8 cellular contexts compared by ENCODE assay signal in the genomic region with DNA sequence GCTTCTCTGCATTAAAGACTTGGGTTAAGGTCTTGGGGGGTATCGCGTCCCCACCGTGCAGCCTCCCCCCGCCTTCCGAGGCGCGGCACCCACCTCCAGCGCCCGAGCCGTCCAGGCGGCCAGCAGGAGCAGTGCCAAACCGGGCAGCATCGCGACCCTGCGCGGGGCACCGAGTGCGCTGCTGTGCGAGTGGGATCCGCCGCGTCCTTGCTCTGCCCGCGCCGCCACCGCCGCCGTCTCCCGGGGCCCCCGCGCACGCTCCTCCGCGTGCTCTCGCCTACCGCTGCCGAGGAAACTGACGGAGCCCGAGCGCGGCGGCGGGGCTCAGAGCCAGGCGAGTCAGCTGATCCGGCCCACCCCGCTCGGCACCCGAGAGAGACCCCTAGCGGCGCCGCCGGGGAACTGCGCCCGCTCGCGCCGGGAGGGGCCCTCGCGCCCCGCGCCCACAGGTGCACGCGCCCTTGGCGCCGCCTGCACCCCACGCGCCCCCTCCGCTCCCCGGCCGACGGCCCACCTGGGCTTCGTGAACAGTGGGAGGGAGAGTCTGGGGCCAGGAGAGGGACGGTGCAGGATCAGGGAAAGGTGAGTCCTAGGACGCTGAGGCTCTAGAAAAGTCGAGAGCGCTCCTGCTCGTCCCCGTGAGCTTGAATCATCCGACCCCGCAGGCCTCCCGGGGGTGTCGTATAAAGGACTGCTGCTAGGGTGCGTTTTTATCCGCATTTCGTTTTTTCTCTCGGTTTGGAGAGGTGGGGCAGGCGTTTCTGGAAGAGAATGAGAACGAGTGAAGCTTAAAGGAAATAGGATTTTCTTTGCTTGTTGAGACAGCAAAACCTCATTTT. TPM values are rescaled to one million over a fixed set of nuclear protein-coding genes. Genes with fewer than 3 reads are reported as not detected.
DNase-seq lines count a peak whose midpoint lies in the region; ATAC-seq and TF ChIP-seq lines count a peak whose summit lies in the region.

APP (minus strand) TSS at position 300 of the 839 bp plus-strand sequence; CDS start at position 150, 150 bp downstream.

- intact Hi-C loops in PC-9 (cut with micrococcal nuclease; ENCODE audit: unreplicated experiment): loop anchor here (1.0 to 5.0 kb wide), 4 partner anchors 207 to 562 kb away; no protein-coding TSS in a partner anchor
- intact Hi-C loops in activated T-helper 1 cell treated with anti-CD3 and anti-CD28 coated beads, Interleukin-12 subunit alpha, Interleukin-12 subunit beta, Interleukin-2, Interleukin-4 antibody, amounts not matched to agents 30 ng/mL and 10 ng/mL and 1 ng/mL, durations not matched to agents 14 hours and 24 hours and 36 hours (cut with micrococcal nuclease): loop anchor here (1.0 to 5.0 kb wide), 5 partner anchors 100 to 546 kb away; no protein-coding TSS in a partner anchor
- intact Hi-C loops in naive thymus-derived CD4-positive, alpha-beta T cell (cut with micrococcal nuclease): loop anchor here (1.0 to 10.0 kb wide), 10 partner anchors 100 to 608 kb away; partner anchors contain the start of genes ATP5PF (in 1 of the 2) and GABPA (in 1 of the 2)

- H3K4me3 ChIP-seq in PC-9: peak within 1 kb of the TSS; percentile 92
- peak within 1 kb of the TSS; percentile 67 for H3K4me3 ChIP-seq in naive thymus-derived CD4-positive, alpha-beta T cell (ENCODE audit: low read length)

- peaks cover 8% of the 10 kb centered on the region for H3K36me3 Mint-ChIP-seq in activated T-helper 1 cell treated with anti-CD3 and anti-CD28 coated beads, Interleukin-12 subunit alpha, Interleukin-12 subunit beta, Interleukin-2, Interleukin-4 antibody, amounts not matched to agents 30 ng/mL and 10 ng/mL and 1 ng/mL, durations not matched to agents 14 hours and 24 hours and 36 hours (ENCODE audit: low read depth)
- no peaks in the 10 kb centered on the region for H3K36me3 Mint-ChIP-seq in naive thymus-derived CD4-positive, alpha-beta T cell
- no peaks in the 10 kb centered on the region for H3K36me3 Mint-ChIP-seq in stimulated activated memory B cell treated with anti-CD40 and anti-IgM and Interleukin-4, amounts not matched to agents 10 μg/mL and 1 μg/mL and 100 μg/mL, for 72 hours

- no TSS peak for BruUV-seq in PC-9 (replicated peaks; lab: Mats Ljungman, UMichigan)

- H3K27ac ChIP-seq in PC-9: peak within 1 kb of the TSS; percentile 43
- H3K27ac ChIP-seq in naive thymus-derived CD4-positive, alpha-beta T cell (ENCODE audit: low read depth, low read length): peak within 1 kb of the TSS; percentile 68

- no peaks in the 10 kb centered on the region for H3K9me2 ChIP-seq in PC-9 (ENCODE audit: insufficient read depth)

- peaks cover 32% of the 10 kb centered on the region for H3K4me1 ChIP-seq in PC-9 (replicated peaks; ENCODE audit: insufficient read depth)
- H3K4me1 ChIP-seq in naive thymus-derived CD4-positive, alpha-beta T cell (ENCODE audit: control insufficient read depth in 2 of 2, insufficient read depth in 2 of 2, low read length in 2 of 2): peaks cover 0 to 6% of the 10 kb centered on the region in 2 donors

- POLR2A ChIA-PET in PC-9 (lab: Charles Lee; ENCODE audit: unreplicated experiment): no interaction called here
- POLR2A ChIA-PET in naive thymus-derived CD4-positive, alpha-beta T cell (lab: Charles Lee): interaction anchor here (0.6 to 1.1 kb wide), 4 partner anchors 99 to 436 kb away, joined by 3 to 4 read pairs (median 4); partner anchors contain the start of genes ATP5PF and GABPA

- no peaks in the 10 kb centered on the region for H4K20me1 ChIP-seq in PC-9 (ENCODE audit: insufficient read depth)

- peak within 1 kb of the TSS; percentile 88 for H3K4me3 Mint-ChIP-seq in activated T-helper 1 cell treated with anti-CD3 and anti-CD28 coated beads, Interleukin-12 subunit alpha, Interleukin-12 subunit beta, Interleukin-2, Interleukin-4 antibody, amounts not matched to agents 30 ng/mL and 10 ng/mL and 1 ng/mL, durations not matched to agents 14 hours and 24 hours and 36 hours
- H3K4me3 Mint-ChIP-seq in naive thymus-derived CD4-positive, alpha-beta T cell: peak within 1 kb of the TSS; percentile 91 to 99 (median 96)
- peak within 1 kb of the TSS; percentile 95 for H3K4me3 Mint-ChIP-seq in stimulated activated memory B cell treated with anti-CD40 and anti-IgM and Interleukin-4, amounts not matched to agents 10 μg/mL and 1 μg/mL and 100 μg/mL, for 72 hours

- ATAC-seq in GM19468 (IDR thresholded peaks at IDR 0.05; ENCODE audit: extremely low read depth, unreplicated experiment): peak; percentile 73
- peak; percentile 95 for ATAC-seq in naive thymus-derived CD4-positive, alpha-beta T cell
- ATAC-seq in stimulated activated memory B cell treated with anti-CD40 and anti-IgM and Interleukin-4, amounts not matched to agents 10 μg/mL and 1 μg/mL and 100 μg/mL, for 72 hours: peak; percentile 87

- peak; percentile 63; the same call in 1 of the 2 replicates for TF ChIP-seq CTCF in PC-9 (conservative IDR thresholded peaks at IDR 0.05)

- peaks cover 47% of the 10 kb centered on the region for H3K79me2 ChIP-seq in PC-9 (ENCODE audit: low read depth)

- no peaks in the 10 kb centered on the region for H3K27me3 ChIP-seq in PC-9 (ENCODE audit: insufficient read depth, low read depth)
- no peaks in the 10 kb centered on the region for H3K27me3 ChIP-seq in naive thymus-derived CD4-positive, alpha-beta T cell (ENCODE audit: control insufficient read depth in 2 of 2, insufficient read depth in 2 of 2, low read length in 2 of 2)

- H3K4me2 ChIP-seq in PC-9: peak within 1 kb of the TSS; percentile 90

- peaks cover 28% of the 10 kb centered on the region for H3K4me1 Mint-ChIP-seq in activated T-helper 1 cell treated with anti-CD3 and anti-CD28 coated beads, Interleukin-12 subunit alpha, Interleukin-12 subunit beta, Interleukin-2, Interleukin-4 antibody, amounts not matched to agents 30 ng/mL and 10 ng/mL and 1 ng/mL, durations not matched to agents 14 hours and 24 hours and 36 hours (ENCODE audit: low read depth)
- peaks cover 5 to 36% (median 22%) of the 10 kb centered on the region in 7 donors for H3K4me1 Mint-ChIP-seq in naive thymus-derived CD4-positive, alpha-beta T cell
- H3K4me1 Mint-ChIP-seq in stimulated activated memory B cell treated with anti-CD40 and anti-IgM and Interleukin-4, amounts not matched to agents 10 μg/mL and 1 μg/mL and 100 μg/mL, for 72 hours: peaks cover 30% of the 10 kb centered on the region

- DNase-seq in COR-L47 (lab: John Stamatoyannopoulos, UW) (peak; percentile 77), HT-29 (ENCODE audit: low spot score) (peak; percentile 68), PC-9 (peak; percentile 51 to 84), fibroblast of gingiva (ENCODE audit: low read depth) (peak; percentile 74)
- DNase-seq in activated T-helper 1 cell treated with anti-CD3 and anti-CD28 coated beads, Interleukin-12 subunit alpha, Interleukin-12 subunit beta, Interleukin-2, Interleukin-4 antibody, amounts not matched to agents 30 ng/mL and 10 ng/mL and 1 ng/mL, durations not matched to agents 14 hours and 24 hours and 36 hours (ENCODE audit: low spot score): peak; percentile 87
- peak; percentile 81 to 99 (median 91) for DNase-seq in naive thymus-derived CD4-positive, alpha-beta T cell

- H3K9me3 Mint-ChIP-seq in activated T-helper 1 cell treated with anti-CD3 and anti-CD28 coated beads, Interleukin-12 subunit alpha, Interleukin-12 subunit beta, Interleukin-2, Interleukin-4 antibody, amounts not matched to agents 30 ng/mL and 10 ng/mL and 1 ng/mL, durations not matched to agents 14 hours and 24 hours and 36 hours: no peaks in the 10 kb centered on the region
- H3K9me3 Mint-ChIP-seq in naive thymus-derived CD4-positive, alpha-beta T cell: no peaks in the 10 kb centered on the region
- H3K9me3 Mint-ChIP-seq in stimulated activated memory B cell treated with anti-CD40 and anti-IgM and Interleukin-4, amounts not matched to agents 10 μg/mL and 1 μg/mL and 100 μg/mL, for 72 hours: no peaks in the 10 kb centered on the region

- no peaks in the 10 kb centered on the region for H3F3A ChIP-seq in PC-9 (ENCODE audit: insufficient read depth, low read depth)

- H3K27me3 Mint-ChIP-seq in activated T-helper 1 cell treated with anti-CD3 and anti-CD28 coated beads, Interleukin-12 subunit alpha, Interleukin-12 subunit beta, Interleukin-2, Interleukin-4 antibody, amounts not matched to agents 30 ng/mL and 10 ng/mL and 1 ng/mL, durations not matched to agents 14 hours and 24 hours and 36 hours (ENCODE audit: insufficient read depth): peaks cover 4% of the 10 kb centered on the region
- H3K27me3 Mint-ChIP-seq in naive thymus-derived CD4-positive, alpha-beta T cell: no peaks in the 10 kb centered on the region
- H3K27me3 Mint-ChIP-seq in stimulated activated memory B cell treated with anti-CD40 and anti-IgM and Interleukin-4, amounts not matched to agents 10 μg/mL and 1 μg/mL and 100 μg/mL, for 72 hours: peaks cover 31% of the 10 kb centered on the region

- no peaks in the 10 kb centered on the region for H3K36me3 ChIP-seq in PC-9 (ENCODE audit: low read depth)
- peaks cover 0 to 13% (median 0%) of the 10 kb centered on the region in 3 experiments for H3K36me3 ChIP-seq in naive thymus-derived CD4-positive, alpha-beta T cell (ENCODE audit: control insufficient read depth in 2 of 3, insufficient read depth in 3 of 3, low read length in 3 of 3)

- peak within 1 kb of the TSS; percentile 67 for H3K27ac Mint-ChIP-seq in activated T-helper 1 cell treated with anti-CD3 and anti-CD28 coated beads, Interleukin-12 subunit alpha, Interleukin-12 subunit beta, Interleukin-2, Interleukin-4 antibody, amounts not matched to agents 30 ng/mL and 10 ng/mL and 1 ng/mL, durations not matched to agents 14 hours and 24 hours and 36 hours
- peak within 1 kb of the TSS; percentile 68 to 94 (median 79) for H3K27ac Mint-ChIP-seq in naive thymus-derived CD4-positive, alpha-beta T cell
- H3K27ac Mint-ChIP-seq in stimulated activated memory B cell treated with anti-CD40 and anti-IgM and Interleukin-4, amounts not matched to agents 10 μg/mL and 1 μg/mL and 100 μg/mL, for 72 hours: peak within 1 kb of the TSS; percentile 86

- no peaks in the 10 kb centered on the region for H3K9me3 ChIP-seq in PC-9 (ENCODE audit: insufficient read depth, low read depth)
- no peaks in the 10 kb centered on the region for H3K9me3 ChIP-seq in naive thymus-derived CD4-positive, alpha-beta T cell (ENCODE audit: control insufficient read depth in 2 of 3, low read length in 3 of 3)

- CTCF ChIA-PET in PC-9 (lab: Charles Lee): no interaction called here
- CTCF ChIA-PET in naive thymus-derived CD4-positive, alpha-beta T cell (lab: Charles Lee): interaction anchor here (0.6 to 2.8 kb wide), 10 partner anchors 43 to 574 kb away, joined by 3 to 15 read pairs (median 4); partner anchors contain the start of genes ATP5PF and GABPA

- H2AFZ ChIP-seq in PC-9: peak within 1 kb of the TSS; percentile 95

RNA-seq across cellular contexts. Expression of gene APP, which starts in this region (rescaled TPM):
- 163 and 169 TPM in 2 replicates for total RNA-seq in HT-29 (2014; rRNA removed; shearing (Covaris generic))
- total RNA-seq in PC-9 (2021): 224 and 269 TPM in 2 replicates
- total RNA-seq in activated T-helper 1 cell treated with anti-CD3 and anti-CD28 coated beads, Interleukin-12 subunit alpha, Interleukin-12 subunit beta, Interleukin-2, Interleukin-4 antibody, amounts not matched to agents 30 ng/mL and 10 ng/mL and 1 ng/mL, durations not matched to agents 14 hours and 24 hours and 36 hours: 61.3 and 66.6 TPM in 2 replicates
- total RNA-seq in naive thymus-derived CD4-positive, alpha-beta T cell: 10 to 100 TPM; 43.1 to 68.0 (median 56.2) TPM
- polyA plus RNA-seq in naive thymus-derived CD4-positive, alpha-beta T cell: 10 to 100 TPM; 19.8 to 24.8 TPM

Comparison
In these comparisons a context has a peak if more than half of its experiments do, and no peak if none do; other contexts are left out.
1. Peak in every context shown above with its lines: DNase-seq, ATAC-seq, H3K4me3 ChIP-seq and H3K27ac ChIP-seq.